Comparison of ENCODE assay signal across 15 cellular contexts in the genomic region with DNA sequence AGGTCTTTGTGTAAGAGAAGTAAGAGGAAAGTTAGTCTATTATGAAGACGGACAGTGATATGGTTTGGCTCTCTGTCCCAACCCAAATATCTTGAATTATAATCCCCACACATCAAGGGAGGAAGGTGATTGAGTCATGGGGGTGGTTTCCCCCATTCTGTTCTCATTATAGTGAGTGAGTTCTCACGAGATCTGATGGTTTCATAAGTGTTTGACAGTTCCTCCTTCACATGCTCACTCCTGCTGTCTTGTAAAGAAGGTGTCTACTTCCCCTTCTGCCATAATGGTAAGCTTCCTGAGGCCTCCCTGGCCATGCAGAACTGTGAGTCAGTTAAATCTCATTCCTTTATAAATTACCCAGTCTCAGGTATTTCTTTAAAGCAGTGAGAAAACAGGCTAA.
DNase-seq lines count a peak whose midpoint lies in the region; ATAC-seq and TF ChIP-seq lines count a peak whose summit lies in the region.
"Had no signal": no experiment of that assay in that cellular context is flagged by ENCODE, and none has a peak within 500 bp of the region (broad histone marks: within the 10 kb centered on the region; RNA-seq: fewer than 3 reads in every experiment).

No MANE protein-coding gene starts in this region.

- no peak overlapping the region for H3K4me3 Mint-ChIP-seq in activated naive CD8-positive, alpha-beta T cell treated with anti-CD3 and anti-CD28 coated beads, Interleukin-2, amount 10 ng/mL, durations not matched to agents 7 days and 5 days
- H3K4me3 Mint-ChIP-seq in activated naive CD8-positive, alpha-beta T cell treated with anti-CD3 and anti-CD28 coated beads for 36 hours = no peak overlapping the region
- H3K4me3 Mint-ChIP-seq in WTC11 = 0 out of 2 replicates have a peak overlapping the region, but pooled peaks have one; percentile 2

- peaks cover 3% of the 10 kb centered on the region for H3K27me3 Mint-ChIP-seq in activated naive CD8-positive, alpha-beta T cell treated with anti-CD3 and anti-CD28 coated beads, Interleukin-2, amount 10 ng/mL, durations not matched to agents 7 days and 5 days
- peaks cover 8% of the 10 kb centered on the region for H3K27me3 Mint-ChIP-seq in activated naive CD8-positive, alpha-beta T cell treated with anti-CD3 and anti-CD28 coated beads for 36 hours
- H3K27me3 Mint-ChIP-seq in WTC11 (ENCODE audit: low read depth) = peaks cover 47% of the 10 kb centered on the region

- no peak for ATAC-seq in activated naive CD8-positive, alpha-beta T cell treated with anti-CD3 and anti-CD28 coated beads, Interleukin-2, amount 10 ng/mL, durations not matched to agents 7 days and 5 days (ENCODE audit: low read depth)
- no peak for ATAC-seq in WTC11

- no peak for DNase-seq in activated naive CD8-positive, alpha-beta T cell treated with anti-CD3 and anti-CD28 coated beads, Interleukin-2, amount 10 ng/mL, durations not matched to agents 7 days and 5 days
- DNase-seq in activated naive CD8-positive, alpha-beta T cell treated with anti-CD3 and anti-CD28 coated beads for 36 hours = no peak
- DNase-seq in MV-4-11 (lab: John Stamatoyannopoulos, UW) (peak; percentile 87), WTC11 (ENCODE audit: low spot score) (no peak), NCI-H748 (lab: John Stamatoyannopoulos, UW; ENCODE audit: unreplicated experiment) (no peak), dedifferentiated amniotic fluid mesenchymal stem cell (ENCODE audit: extremely low spot score) (no peak), activated T-cell treated with anti-CD3 and anti-CD28 coated beads for 4 hours (no peak)
- no peak for DNase-seq in activated CD4-positive, alpha-beta T cell treated with anti-CD3 and anti-CD28 coated beads for 48 hours
- DNase-seq: Caco-2, DMS53, HCEC 1CT, KG1, NCI-H1436, NCI-H2029 treated with DMSO at 0.1 percent for 48 hours, NCI-H510A had no signal

- POLR2A ChIA-PET in activated naive CD8-positive, alpha-beta T cell treated with anti-CD3 and anti-CD28 coated beads, Interleukin-2, amount 10 ng/mL, durations not matched to agents 7 days and 5 days (lab: Charles Lee) = no interaction called here
- POLR2A ChIA-PET in WTC11 (lab: Charles Lee) = no interaction called here

- H3K4me1 Mint-ChIP-seq in activated naive CD8-positive, alpha-beta T cell treated with anti-CD3 and anti-CD28 coated beads, Interleukin-2, amount 10 ng/mL, durations not matched to agents 7 days and 5 days = peaks cover 1% of the 10 kb centered on the region
- H3K4me1 Mint-ChIP-seq in activated naive CD8-positive, alpha-beta T cell treated with anti-CD3 and anti-CD28 coated beads for 36 hours = peaks cover 7% of the 10 kb centered on the region
- H3K4me1 Mint-ChIP-seq in WTC11 = peaks cover 30% of the 10 kb centered on the region

- peak overlapping the region; percentile 2 for H3K27ac Mint-ChIP-seq in activated naive CD8-positive, alpha-beta T cell treated with anti-CD3 and anti-CD28 coated beads, Interleukin-2, amount 10 ng/mL, durations not matched to agents 7 days and 5 days
- H3K27ac Mint-ChIP-seq in activated naive CD8-positive, alpha-beta T cell treated with anti-CD3 and anti-CD28 coated beads for 36 hours = no peak overlapping the region
- no peak overlapping the region for H3K27ac Mint-ChIP-seq in WTC11

- TF ChIP-seq CTCF in WTC11 (IDR thresholded peaks at IDR 0.05) = no peak

- CTCF ChIA-PET in WTC11 (lab: Charles Lee) = interaction anchor here (1.5 kb wide), 1 partner anchor 29 kb away, joined by 3 read pairs; no protein-coding TSS in a partner anchor

- H3K36me3 Mint-ChIP-seq in activated naive CD8-positive, alpha-beta T cell treated with anti-CD3 and anti-CD28 coated beads, Interleukin-2, amount 10 ng/mL, durations not matched to agents 7 days and 5 days = peaks cover 1% of the 10 kb centered on the region
- peaks cover 10% of the 10 kb centered on the region for H3K36me3 Mint-ChIP-seq in activated naive CD8-positive, alpha-beta T cell treated with anti-CD3 and anti-CD28 coated beads for 36 hours
- peaks cover 45% of the 10 kb centered on the region for H3K36me3 Mint-ChIP-seq in WTC11

- H3K9me3 Mint-ChIP-seq in activated naive CD8-positive, alpha-beta T cell treated with anti-CD3 and anti-CD28 coated beads, Interleukin-2, amount 10 ng/mL, durations not matched to agents 7 days and 5 days = peaks cover 20% of the 10 kb centered on the region
- H3K9me3 Mint-ChIP-seq in activated naive CD8-positive, alpha-beta T cell treated with anti-CD3 and anti-CD28 coated beads for 36 hours = peaks cover 13% of the 10 kb centered on the region
- peaks cover 44% of the 10 kb centered on the region for H3K9me3 Mint-ChIP-seq in WTC11

TF ChIP-seq in WTC11, 78 proteins besides CTCF, POLR2A, EP300 and RAD21:
- TF ChIP-seq FOXP4 (CRISPR knock-in tag; IDR thresholded peaks at IDR 0.05) (no peak), JAZF1 (CRISPR knock-in tag; IDR thresholded peaks at IDR 0.05) (no peak), NR3C1 (CRISPR knock-in tag; conservative IDR thresholded peaks at IDR 0.05; ENCODE audit: low read depth) (no peak), ELF4 (CRISPR knock-in tag; IDR thresholded peaks at IDR 0.05; ENCODE audit: low read depth) (no peak), E2F4 (CRISPR knock-in tag; IDR thresholded peaks at IDR 0.05; ENCODE audit: borderline replicate concordance, low read depth) (no peak), ZNF317 (CRISPR knock-in tag; IDR thresholded peaks at IDR 0.05; ENCODE audit: borderline replicate concordance, low read depth) (no peak)
TF ChIP-seq in WTC11: peak in this region for 0.
